8 cellular contexts compared by ENCODE assay signal in the genomic region with DNA sequence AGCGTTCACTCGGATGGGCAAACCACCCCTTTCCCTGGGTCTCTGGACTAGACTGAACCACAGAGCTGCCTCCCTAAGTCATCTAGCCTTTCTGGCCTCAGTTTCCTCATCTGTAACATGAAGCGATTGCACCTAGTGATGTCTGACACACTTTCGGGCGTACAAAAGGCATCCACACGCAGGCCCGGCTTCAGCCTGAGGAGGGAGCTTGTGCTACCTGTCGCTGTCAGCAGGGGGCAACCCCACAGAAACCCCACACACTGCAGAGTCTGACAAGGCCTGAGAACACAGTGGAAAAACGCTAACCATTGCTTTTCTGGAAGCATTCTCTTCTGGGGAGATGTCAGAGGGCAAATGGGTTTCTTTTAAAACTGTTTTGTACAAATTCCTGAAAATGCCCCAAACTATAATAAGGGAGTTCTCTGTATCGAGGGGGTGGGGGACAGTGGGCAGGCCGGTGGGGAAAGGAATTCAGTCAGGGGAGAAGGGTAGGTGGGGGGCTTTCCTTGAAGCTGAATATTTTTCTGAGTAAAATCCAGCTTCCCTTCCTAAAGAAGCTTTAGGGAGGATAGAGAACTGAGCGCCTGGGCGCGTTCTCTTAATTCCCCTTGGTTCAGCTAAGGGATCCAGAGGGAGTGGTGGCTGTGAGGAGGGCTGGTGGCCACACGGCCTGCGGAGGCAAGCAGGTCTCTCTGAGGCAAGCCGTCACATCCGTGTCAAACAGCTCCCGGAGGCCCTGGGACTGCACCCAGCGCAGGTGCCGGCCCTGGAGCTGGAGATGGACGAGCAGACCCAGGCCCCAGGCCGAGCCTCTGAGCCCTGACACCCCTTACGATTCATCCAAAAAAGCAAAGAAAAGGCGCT. TPM values are rescaled to one million over a fixed set of nuclear protein-coding genes. Genes with fewer than 3 reads are reported as not detected.
DNase-seq lines count a peak whose midpoint lies in the region; ATAC-seq, FAIRE-seq and TF ChIP-seq lines count a peak whose summit lies in the region.

No MANE protein-coding gene starts in this region.

- no peaks in the 10 kb centered on the region for H3K4me1 Mint-ChIP-seq in T-helper 2 cell treated with Interferon-gamma antibody and Interleukin-4, amounts not matched to agents 5 μg/mL and 100 μg/mL, for 36 hours (ENCODE audit: low read depth)
- H3K4me1 Mint-ChIP-seq in immature natural killer cell: no peaks in the 10 kb centered on the region

- no peak for TF ChIP-seq POLR2A in GM12878 (IDR thresholded peaks at IDR 0.05; ENCODE audit: low read depth, low read length)

- H3K4me2 ChIP-seq in GM12878 (ENCODE audit: control insufficient read depth, insufficient read depth): no peak overlapping the region

- H3K27ac Mint-ChIP-seq in T-helper 2 cell treated with Interferon-gamma antibody and Interleukin-4, amounts not matched to agents 5 μg/mL and 100 μg/mL, for 36 hours: no peak overlapping the region
- no peak overlapping the region for H3K27ac Mint-ChIP-seq in immature natural killer cell

- H3K27me3 ChIP-seq in GM12878 (replicated peaks in 1 of 2; ENCODE audit: control insufficient read depth in 2 of 2, insufficient read depth in 2 of 2, low read length in 1 of 2): no peaks in the 10 kb centered on the region

- H3K27ac ChIP-seq in GM12878 (ENCODE audit: control insufficient read depth, insufficient read depth): no peak overlapping the region

- H4K20me1 ChIP-seq in GM12878 (ENCODE audit: control insufficient read depth, insufficient read depth): no peaks in the 10 kb centered on the region

- RAD21 ChIA-PET in GM12878 (lab: Charles Lee; ENCODE audit: unreplicated experiment): interaction anchor here (0.6 to 1.4 kb wide), 4 partner anchors 10 to 881 kb away, joined by 4 read pairs; no protein-coding TSS in a partner anchor

- peak; percentile 60 for TF ChIP-seq RAD21 in GM12878 (IDR thresholded peaks at IDR 0.05; ENCODE audit: insufficient read depth, low read depth, low read length)

- peak; percentile 75 to 93 (median 86) for TF ChIP-seq CTCF in GM12878 (IDR thresholded peaks at IDR 0.05 in 2 of 3, conservative IDR thresholded peaks at IDR 0.05 in 1 of 3; ENCODE audit: control insufficient read depth in 2 of 3, extremely low read depth in 1 of 3, insufficient read depth in 1 of 3, low read depth in 3 of 3, low read length in 3 of 3)

- no peak overlapping the region for H3K4me3 Mint-ChIP-seq in T-helper 2 cell treated with Interferon-gamma antibody and Interleukin-4, amounts not matched to agents 5 μg/mL and 100 μg/mL, for 36 hours
- H3K4me3 Mint-ChIP-seq in immature natural killer cell: no peak overlapping the region

- no peaks in the 10 kb centered on the region for H3K9me3 ChIP-seq in GM12878 (replicated peaks; ENCODE audit: control insufficient read depth, insufficient read depth, low read length)

- BruUV-seq in GM12878 (replicated peaks; lab: Mats Ljungman, UMichigan): no TSS peak

- peak; percentile 85 for FAIRE-seq in GM12878 (lab: Jason Lieb, UNC)

- CTCF ChIA-PET in GM12878 (lab: Yijun Ruan, JAX): interaction anchor here (0.7 to 2.4 kb wide), 22 partner anchors 8 to 878 kb away, joined by 3 to 11 read pairs (median 4); no protein-coding TSS in a partner anchor

- no peak for TF ChIP-seq EP300 in GM12878 (IDR thresholded peaks at IDR 0.05; ENCODE audit: borderline replicate concordance in 1 of 2, control insufficient read depth in 1 of 2, low read depth in 2 of 2, low read length in 2 of 2)

- in situ Hi-C loops in GM12878 (cut with MboI): loop anchor here (10.0 kb wide), 1 partner anchor 882 kb away; no protein-coding TSS in a partner anchor
- in situ Hi-C loops in G401 (cut with HindIII; ENCODE audit: low sequenced_read_pairs): loop anchor here (10.0 kb wide), 1 partner anchor 328 kb away; no protein-coding TSS in a partner anchor

- H2AFZ ChIP-seq in GM12878 (ENCODE audit: control insufficient read depth, low read depth, low read length): no peak overlapping the region

- H3K79me2 ChIP-seq in GM12878 (ENCODE audit: control insufficient read depth, insufficient read depth, low read length): no peaks in the 10 kb centered on the region

- H3K4me3 ChIP-seq in GM12878: no peak overlapping the region

- WGBS in GM12878 (ENCODE audit: insufficient coverage, insufficient replicate concordance, low lambda C conversion rate, missing lambda C conversion rate): 45% methylated on average over 25 of the region's 25 CpGs

- no peaks in the 10 kb centered on the region for H3K36me3 ChIP-seq in GM12878 (ENCODE audit: control insufficient read depth in 2 of 2, insufficient read depth in 2 of 2, low read length in 1 of 2)

- H3K9me3 Mint-ChIP-seq in T-helper 2 cell treated with Interferon-gamma antibody and Interleukin-4, amounts not matched to agents 5 μg/mL and 100 μg/mL, for 36 hours: no peaks in the 10 kb centered on the region
- H3K9me3 Mint-ChIP-seq in immature natural killer cell: no peaks in the 10 kb centered on the region

- intact Hi-C loops in GM12878 (cut with micrococcal nuclease; ENCODE audit: unreplicated experiment): loop anchor here (1.0 to 5.0 kb wide), 2 partner anchors 378 to 879 kb away; no protein-coding TSS in a partner anchor

- H3K27me3 Mint-ChIP-seq in T-helper 2 cell treated with Interferon-gamma antibody and Interleukin-4, amounts not matched to agents 5 μg/mL and 100 μg/mL, for 36 hours (ENCODE audit: low read depth): peaks cover 8% of the 10 kb centered on the region
- peaks cover under 1 to 1% (median under 1%) of the 10 kb centered on the region in 3 donors for H3K27me3 Mint-ChIP-seq in immature natural killer cell (ENCODE audit: low read depth in 3 of 3)

- DNase-seq in GM03348 (ENCODE audit: low spot score) (peak; percentile 80), KG1 (lab: John Stamatoyannopoulos, UW) (peak; percentile 46), GM12878 (ENCODE audit: low read depth, low spot score) (peak; percentile 7), immature natural killer cell (peak in 2 of 3 donors; percentile 8 to 20), G401 (ENCODE audit: low spot score) (no peak)
- DNase-seq in T-helper 2 cell treated with Interferon-gamma antibody and Interleukin-4, amounts not matched to agents 5 μg/mL and 100 μg/mL, for 36 hours (ENCODE audit: low spot score): peak; percentile 35
- DNase-seq in stimulated activated CD4-positive, alpha-beta T cell treated with anti-CD3 and anti-CD28 coated beads, Interleukin-2, amount 100 ng/mL, for 48 hours: peak; percentile 46 to 53

- H3K36me3 Mint-ChIP-seq in T-helper 2 cell treated with Interferon-gamma antibody and Interleukin-4, amounts not matched to agents 5 μg/mL and 100 μg/mL, for 36 hours (ENCODE audit: low read depth): no peaks in the 10 kb centered on the region
- no peaks in the 10 kb centered on the region for H3K36me3 Mint-ChIP-seq in immature natural killer cell

- POLR2A ChIA-PET in GM12878 (lab: Charles Lee): no interaction called here

- H3K9ac ChIP-seq in GM12878 (ENCODE audit: control insufficient read depth, insufficient read depth, low read length): no peak overlapping the region

- H3K4me1 ChIP-seq in GM12878 (ENCODE audit: control insufficient read depth, insufficient read depth, low read length): no peaks in the 10 kb centered on the region

- SMC1A ChIA-PET in GM12878 (lab: Charles Lee; ENCODE audit: uncharacterized antibody, unreplicated experiment): interaction anchor here (1.1 to 2.0 kb wide), 5 partner anchors 15 to 882 kb away, joined by 3 to 9 read pairs (median 4); no protein-coding TSS in a partner anchor

- peak; percentile 86 for ATAC-seq in GM21576 (IDR thresholded peaks at IDR 0.05; ENCODE audit: unreplicated experiment)
- ATAC-seq in GM12878: peak; percentile 100

TF ChIP-seq in GM12878, 131 proteins besides CTCF, POLR2A, EP300 and RAD21 (continues in another document):
- TF ChIP-seq SMC3 (IDR thresholded peaks at IDR 0.05; ENCODE audit: borderline replicate concordance, low read length) (peak; percentile 72), CBX3 (IDR thresholded peaks at IDR 0.05; ENCODE audit: borderline replicate concordance, low read depth) (no peak), RUNX3 (IDR thresholded peaks at IDR 0.05; ENCODE audit: low read length) (peak; percentile 43; the same call in 1 of the 2 replicates), YY1 (IDR thresholded peaks at IDR 0.05; ENCODE audit: low read depth, low read length) (peak; percentile 57; the same call in 1 of the 2 replicates), JUNB (IDR thresholded peaks at IDR 0.05) (no peak), CREB1 (IDR thresholded peaks at IDR 0.05; ENCODE audit: low read depth) (0 out of 2 replicates have a peak, but pooled peaks have one; percentile 28)
- TF ChIP-seq, protein P1, sequence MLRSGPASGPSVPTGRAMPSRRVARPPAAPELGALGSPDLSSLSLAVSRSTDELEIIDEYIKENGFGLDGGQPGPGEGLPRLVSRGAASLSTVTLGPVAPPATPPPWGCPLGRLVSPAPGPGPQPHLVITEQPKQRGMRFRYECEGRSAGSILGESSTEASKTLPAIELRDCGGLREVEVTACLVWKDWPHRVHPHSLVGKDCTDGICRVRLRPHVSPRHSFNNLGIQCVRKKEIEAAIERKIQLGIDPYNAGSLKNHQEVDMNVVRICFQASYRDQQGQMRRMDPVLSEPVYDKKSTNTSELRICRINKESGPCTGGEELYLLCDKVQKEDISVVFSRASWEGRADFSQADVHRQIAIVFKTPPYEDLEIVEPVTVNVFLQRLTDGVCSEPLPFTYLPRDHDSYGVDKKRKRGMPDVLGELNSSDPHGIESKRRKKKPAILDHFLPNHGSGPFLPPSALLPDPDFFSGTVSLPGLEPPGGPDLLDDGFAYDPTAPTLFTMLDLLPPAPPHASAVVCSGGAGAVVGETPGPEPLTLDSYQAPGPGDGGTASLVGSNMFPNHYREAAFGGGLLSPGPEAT (IDR thresholded peaks at IDR 0.05; ENCODE audit: low read depth): peak; percentile 26; the same call in 1 of the 2 replicates

RNA-seq across cellular contexts. Expression of gene ELF5, which starts 0.6 kb away (rescaled TPM):
- not detected in 2 replicates for total RNA-seq in GM12878 (2013; cell fraction: nucleolus; rRNA removed)
- not detected in 2 replicates for total RNA-seq in GM12878 (2014; rRNA removed)
- not detected in 2 replicates for total RNA-seq in GM12878 (2014; rRNA removed; fragmentation: Illumina TruSeq; extraction: Trizol)
- not detected in 2 replicates for total RNA-seq in GM12878 (2021)
- polyA plus RNA-seq in GM12878 (2011; ENCODE audit: low read depth): not detected
- not detected in 2 replicates for polyA plus RNA-seq in GM12878 (2011; rRNA removed)
- not detected in 2 replicates for polyA plus RNA-seq in GM12878 (2011; cell fraction: cytosol; rRNA removed)
- not detected in 2 replicates for polyA plus RNA-seq in GM12878 (2011; cell fraction: nucleus; rRNA removed)
- polyA plus RNA-seq in GM12878 (2012): not detected in 2 replicates
- polyA plus RNA-seq in GM12878 (2014; fragmentation: Illumina TruSeq; extraction: Trizol): not detected in 2 replicates
- polyA plus RNA-seq in GM12878 (2014; fragmentation: Nextera tagmentation; extraction: Ambion mirVana): not detected
- not detected in 2 replicates for polyA plus RNA-seq in GM12878 (2014; rRNA removed)
- not detected for polyA plus RNA-seq in GM12878 (2016; fragmentation: Nextera tagmentation; extraction: Ambion mirVana)
- not detected in 2 replicates for polyA minus RNA-seq in GM12878 (2011; rRNA and poly(A)+ RNA removed)
- not detected in 2 replicates for polyA minus RNA-seq in GM12878 (2011; cell fraction: cytosol; rRNA and poly(A)+ RNA removed)
- polyA minus RNA-seq in GM12878 (2011; cell fraction: nucleus; rRNA and poly(A)+ RNA removed): not detected in 2 replicates
- not detected for polyA plus RNA-seq in immature natural killer cell
- total RNA-seq in G401 (2014; rRNA removed; shearing (Covaris generic)): not detected in 2 replicates
